ENCODE assay signal across 24 cellular contexts in genomic region chr4:141290771-141291170, GRCh38.
"Had no signal": no experiment of that assay in that cellular context is flagged by ENCODE, and none has a peak within 500 bp of the region (broad histone marks: within the 10 kb centered on the region; RNA-seq: fewer than 3 reads in every experiment).

No MANE protein-coding gene starts in this region.

- H3K27ac ChIP-seq: colonic mucosa, epithelial cell of prostate, esophagus squamous epithelium, gastroesophageal sphincter, heart left ventricle, hepatocyte, left lung, lower lobe of right lung had no signal

- H3K4me1 ChIP-seq: colonic mucosa, esophagus squamous epithelium, gastroesophageal sphincter, left lung, lower lobe of right lung had no signal

- H3K4me3 ChIP-seq: colonic mucosa, esophagus squamous epithelium, gastroesophageal sphincter, heart left ventricle, hepatocyte, left lung, lower lobe of right lung, mucosa of descending colon had no signal

- H3K9me3 ChIP-seq: colonic mucosa, mucosa of descending colon had no signal

- H3K27me3 ChIP-seq: colonic mucosa, esophagus squamous epithelium, gastroesophageal sphincter, heart left ventricle, hepatocyte, left lung had no signal

- H3K36me3 ChIP-seq: colonic mucosa, esophagus squamous epithelium, gastroesophageal sphincter, heart left ventricle, left lung, lower lobe of right lung had no signal

- H3K79me2 ChIP-seq: hepatocyte had no signal

- DNase-seq: colonic mucosa; cortex of kidney; effector CD8-positive, alpha-beta T cell; effector memory CD8-positive, alpha-beta T cell; endodermal cell; erythroblast; esophagus squamous epithelium; foreskin fibroblast; foreskin melanocyte; heart left ventricle; hypothalamus; immature natural killer cell; islet precursor cell; left cardiac atrium; left ventricle myocardium superior; lower lobe of right lung; mesenchymal stem cell; mucosa of descending colon; naive B cell had no signal

- ATAC-seq: effector memory CD8-positive, alpha-beta T cell; esophagus mucosa; gastroesophageal sphincter; heart left ventricle; left cardiac atrium; left lung; left ventricle myocardium superior; lower lobe of right lung; mucosa of descending colon had no signal

- H3K4me2 ChIP-seq: hepatocyte had no signal

- H2AFZ ChIP-seq: hepatocyte had no signal
